Comparison of ENCODE assay signal across 1 cellular context in the genomic region with DNA sequence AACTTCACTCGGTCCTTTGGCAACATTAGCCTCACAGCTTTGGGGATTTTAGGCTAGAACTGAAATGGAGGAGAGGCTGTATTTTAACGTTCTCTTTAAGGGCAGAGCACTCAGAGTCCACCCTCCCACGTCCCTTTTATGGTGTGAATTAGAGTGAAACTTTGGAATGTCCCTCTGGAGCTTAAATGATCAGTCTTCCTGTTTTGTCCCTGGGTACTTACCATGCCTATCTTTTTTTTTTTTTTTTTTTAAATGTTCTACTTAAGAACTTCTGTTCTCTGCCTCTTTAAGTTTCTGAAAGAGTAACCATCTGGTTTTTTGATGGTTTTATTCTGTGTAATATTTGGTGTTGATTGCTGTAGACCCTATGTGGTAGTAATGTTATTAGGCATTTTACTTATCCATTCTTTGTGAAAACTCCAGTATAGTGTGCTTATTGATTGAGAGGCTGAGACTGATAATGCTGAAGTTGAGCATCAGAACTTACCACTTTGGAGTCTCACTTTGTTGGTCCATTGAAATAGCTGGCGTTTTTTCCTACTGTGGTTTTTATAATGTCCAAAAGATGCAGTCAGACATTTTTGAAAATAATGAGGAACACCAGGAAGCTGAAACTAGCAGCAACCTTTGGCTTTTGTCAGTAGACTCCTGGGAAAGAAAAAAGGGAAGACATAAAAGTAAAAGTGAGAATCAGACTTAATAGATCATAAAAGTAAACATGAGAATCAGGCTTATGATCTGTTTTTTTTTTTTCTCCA.
TF ChIP-seq lines count a peak whose summit lies in the region.

No MANE protein-coding gene starts in this region.

TF ChIP-seq in WTC11, 78 proteins besides CTCF, POLR2A, EP300 and RAD21 (continued from another document):
- TF ChIP-seq E2F4 (CRISPR knock-in tag; IDR thresholded peaks at IDR 0.05; ENCODE audit: borderline replicate concordance, low read depth) (no peak), SMAD4 (CRISPR knock-in tag; IDR thresholded peaks at IDR 0.05) (no peak), JUN (CRISPR knock-in tag; IDR thresholded peaks at IDR 0.05) (no peak), CREB1 (CRISPR knock-in tag; IDR thresholded peaks at IDR 0.05) (no peak), MAX (CRISPR knock-in tag; IDR thresholded peaks at IDR 0.05) (no peak), ZNF512 (CRISPR knock-in tag; IDR thresholded peaks at IDR 0.05; ENCODE audit: borderline replicate concordance) (no peak), ZNF121 (CRISPR knock-in tag; IDR thresholded peaks at IDR 0.05) (no peak), ZNF416 (CRISPR knock-in tag; IDR thresholded peaks at IDR 0.05) (no peak), ZNF232 (CRISPR knock-in tag; IDR thresholded peaks at IDR 0.05) (no peak), GABPB1 (CRISPR knock-in tag; IDR thresholded peaks at IDR 0.05) (no peak), ZNF671 (CRISPR knock-in tag; IDR thresholded peaks at IDR 0.05) (no peak), RELA (CRISPR knock-in tag; IDR thresholded peaks at IDR 0.05; ENCODE audit: borderline replicate concordance) (no peak)
- TF ChIP-seq, protein P1, sequence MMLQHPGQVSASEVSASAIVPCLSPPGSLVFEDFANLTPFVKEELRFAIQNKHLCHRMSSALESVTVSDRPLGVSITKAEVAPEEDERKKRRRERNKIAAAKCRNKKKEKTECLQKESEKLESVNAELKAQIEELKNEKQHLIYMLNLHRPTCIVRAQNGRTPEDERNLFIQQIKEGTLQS (CRISPR knock-in tag; conservative IDR thresholded peaks at IDR 0.05): no peak
TF ChIP-seq in WTC11: peak in this region for 0.
